8 cellular contexts compared by ENCODE assay signal in the genomic region with DNA sequence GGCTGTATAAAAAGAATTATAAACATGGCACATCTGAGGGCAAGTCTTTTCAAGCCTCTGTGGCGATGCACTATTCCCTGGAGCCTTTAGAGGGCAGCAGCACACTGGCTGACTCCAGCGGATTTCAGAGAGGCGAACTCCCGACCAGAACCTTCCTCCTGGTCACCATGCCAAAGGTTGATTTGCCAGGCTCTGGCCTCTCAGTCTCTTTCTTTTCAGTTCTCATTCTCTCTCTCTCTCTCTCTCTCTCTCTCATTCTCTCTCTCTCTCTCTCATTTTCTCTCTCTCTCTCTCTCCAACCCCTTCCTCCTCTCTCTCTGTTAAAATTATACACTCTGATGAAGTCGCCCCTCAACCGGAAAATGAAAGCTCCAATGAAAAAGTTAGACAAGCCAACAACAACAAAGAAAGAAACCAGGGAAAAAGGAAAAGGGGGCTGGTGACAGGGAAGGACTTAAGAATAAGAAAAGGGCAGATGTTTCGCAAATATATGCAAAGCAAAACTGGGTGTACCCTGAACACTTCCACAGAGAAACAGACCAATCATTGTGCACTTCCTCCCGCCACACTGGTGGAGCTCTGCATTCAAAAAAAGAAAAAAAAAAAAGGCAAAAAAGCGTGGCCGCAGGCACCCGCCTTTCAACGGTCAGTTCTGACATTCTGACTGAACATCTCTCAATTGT.
A peak's percentile ranks its signal among the peaks of the same experiment; 100 is the strongest.
DNase-seq lines count a peak whose midpoint lies in the region; ATAC-seq and TF ChIP-seq lines count a peak whose summit lies in the region.

No MANE protein-coding gene starts in this region.

- H3K27ac ChIP-seq in SJSA1 (peak overlapping the region; percentile 97), gastroesophageal sphincter (peak overlapping the region; percentile 70 to 78 (median 78))

- H3K4me1 ChIP-seq in SJSA1 (replicated peaks) (peaks cover 44% of the 10 kb centered on the region), gastroesophageal sphincter (peaks cover 8 to 47% (median 27%) of the 10 kb centered on the region in 3 donors)

- no peaks in the 10 kb centered on the region for H3K27me3 ChIP-seq in SJSA1 (replicated peaks)
- H3K27me3 ChIP-seq in gastroesophageal sphincter, result no peaks in the 10 kb centered on the region

- H3K36me3 ChIP-seq in SJSA1, result peaks cover 45% of the 10 kb centered on the region
- H3K36me3 ChIP-seq in gastroesophageal sphincter, result peaks cover 0 to 19% of the 10 kb centered on the region in 2 donors

- no peak for TF ChIP-seq POLR2A in gastroesophageal sphincter (IDR thresholded peaks at IDR 0.05)

- DNase-seq in DMS153 (lab: John Stamatoyannopoulos, UW) (peak; percentile 53), SJSA1 (ENCODE audit: low read depth in 1 of 2, low spot score in 2 of 2) (peak; percentile 82 to 85), omental fat pad (ENCODE audit: low spot score) (no peak), superior temporal gyrus (ENCODE audit: extremely low spot score) (peak; percentile 98)
- peak; percentile 75 for DNase-seq in activated naive CD4-positive, alpha-beta T cell treated with Interleukin-2 at 50 U/mL for 16 hours

- H3K9me3 ChIP-seq in SJSA1 (replicated peaks), result no peaks in the 10 kb centered on the region
- no peaks in the 10 kb centered on the region for H3K9me3 ChIP-seq in gastroesophageal sphincter

- H3K4me3 ChIP-seq in SJSA1 (peak overlapping the region; percentile 26), gastroesophageal sphincter (peak overlapping the region; percentile 51 to 70)

- TF ChIP-seq EP300 in Ishikawa (IDR thresholded peaks at IDR 0.05; ENCODE audit: borderline replicate concordance), result no peak
- TF ChIP-seq EP300 in gastroesophageal sphincter (IDR thresholded peaks at IDR 0.05), result no peak

- 4 to 5% methylated on average over 10 of the region's 12 CpGs for WGBS in gastroesophageal sphincter (ENCODE audit: low coverage in 1 of 2), 2 donors

- peak; percentile 83 for TF ChIP-seq RAD21 in Ishikawa (IDR thresholded peaks at IDR 0.05; ENCODE audit: low read depth)

- ATAC-seq in GM21390 (IDR thresholded peaks at IDR 0.05; ENCODE audit: unreplicated experiment) (peak; percentile 87), gastroesophageal sphincter (peak; percentile 90), omental fat pad (ENCODE audit: low FRiP score) (peak; percentile 94)

- peak; percentile 90 to 93 (median 92) for TF ChIP-seq CTCF in gastroesophageal sphincter (IDR thresholded peaks at IDR 0.05)
- peak in 2 of 3 donors; percentile 12 to 87 for TF ChIP-seq CTCF in omental fat pad (IDR thresholded peaks at IDR 0.05)

TF ChIP-seq in Ishikawa, 13 proteins besides CTCF, POLR2A, EP300 and RAD21:
- TF ChIP-seq YY1 (IDR thresholded peaks at IDR 0.05; ENCODE audit: low read depth), result no peak
- TF ChIP-seq, protein P1, sequence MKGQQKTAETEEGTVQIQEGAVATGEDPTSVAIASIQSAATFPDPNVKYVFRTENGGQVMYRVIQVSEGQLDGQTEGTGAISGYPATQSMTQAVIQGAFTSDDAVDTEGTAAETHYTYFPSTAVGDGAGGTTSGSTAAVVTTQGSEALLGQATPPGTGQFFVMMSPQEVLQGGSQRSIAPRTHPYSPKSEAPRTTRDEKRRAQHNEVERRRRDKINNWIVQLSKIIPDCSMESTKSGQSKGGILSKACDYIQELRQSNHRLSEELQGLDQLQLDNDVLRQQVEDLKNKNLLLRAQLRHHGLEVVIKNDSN (IDR thresholded peaks at IDR 0.05), result no peak
